Comparison of ENCODE assay signal across 19 cellular contexts in the genomic region with DNA sequence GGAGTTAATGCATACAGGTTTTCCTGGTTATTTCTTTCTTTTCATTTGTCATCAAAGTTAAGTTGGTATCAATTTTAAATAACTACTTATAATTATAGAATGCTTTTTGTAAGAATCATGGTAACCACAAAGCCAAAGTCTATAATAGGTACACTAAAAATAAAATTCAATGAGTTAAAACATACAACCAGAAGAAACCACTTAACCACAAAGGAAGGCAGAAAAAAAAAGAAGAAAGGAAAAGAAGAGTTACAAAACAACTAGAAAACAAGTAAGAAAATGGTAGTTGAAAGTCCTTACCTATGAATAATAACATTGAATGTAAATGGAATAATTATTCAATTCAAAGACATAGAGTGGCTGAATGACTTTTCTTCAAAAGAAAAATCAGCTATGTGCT. TPM values are rescaled to one million over a fixed set of nuclear protein-coding genes. Genes with fewer than 3 reads are reported as not detected.
"Had no signal": no experiment of that assay in that cellular context is flagged by ENCODE, and none has a peak within 500 bp of the region (broad histone marks: within the 10 kb centered on the region; RNA-seq: fewer than 3 reads in every experiment).

No MANE protein-coding gene starts in this region.

- H3K4me1 ChIP-seq: foreskin keratinocyte had no signal

- H3K9me3 ChIP-seq: neutrophil, tibial artery had no signal

- H3K27me3 Mint-ChIP-seq: activated CD4-positive, alpha-beta memory T cell treated with anti-CD3 and anti-CD28 coated beads for 36 hours; stimulated activated naive B cell treated with anti-CD40 and anti-IgM and Interleukin-4, amounts not matched to agents 10 μg/mL and 1 μg/mL and 100 μg/mL, for 72 hours had no signal

- ATAC-seq: activated naive CD4-positive, alpha-beta T cell treated with anti-CD3 and anti-CD28 coated beads, Interleukin-2, amount 50 U/mL, for 72 hours; activated T-cell treated with anti-CD3 and anti-CD28 coated beads, Interleukin-2, amount 50 U/mL, for 4 hours; foreskin keratinocyte; left ventricle myocardium superior; natural killer cell; stimulated activated naive B cell treated with anti-CD40 and anti-IgM and Interleukin-4, amounts not matched to agents 10 μg/mL and 1 μg/mL and 100 μg/mL, for 72 hours had no signal

- H3K4me3 Mint-ChIP-seq: activated CD4-positive, alpha-beta memory T cell treated with anti-CD3 and anti-CD28 coated beads for 36 hours; activated T-cell treated with anti-CD3 and anti-CD28 coated beads, Interleukin-2, amount 50 U/mL, for 4 hours; natural killer cell; stimulated activated naive B cell treated with anti-CD40 and anti-IgM and Interleukin-4, amounts not matched to agents 10 μg/mL and 1 μg/mL and 100 μg/mL, for 72 hours had no signal

- H3K27me3 ChIP-seq: brain microvascular endothelial cell, foreskin keratinocyte, neutrophil, tibial artery had no signal

- H3K27ac ChIP-seq: brain microvascular endothelial cell, foreskin keratinocyte, neutrophil, tibial artery had no signal

- DNase-seq: activated CD4-positive, alpha-beta memory T cell treated with anti-CD3 and anti-CD28 coated beads for 36 hours; activated CD4-positive, alpha-beta T cell treated with anti-CD3 and anti-CD28 coated beads for 1 hour; activated effector memory CD4-positive, alpha-beta T cell treated with Interleukin-2 at 50 U/mL for 16 hours; activated T-cell treated with anti-CD3 and anti-CD28 coated beads, Interleukin-2, amount 50 U/mL, for 4 hours; amygdala; brain microvascular endothelial cell; cerebellar nuclear complex; effector CD8-positive, alpha-beta T cell; foreskin keratinocyte; kidney glomerular epithelial cell; left ventricle myocardium superior; mesenchymal stem cell; natural killer cell; stimulated activated CD4-positive, alpha-beta T cell treated with anti-CD3 and anti-CD28 coated beads, Interleukin-4, amount 100 ng/mL, for 1 hour; stimulated activated naive B cell treated with anti-CD40 and anti-IgM and Interleukin-4, amounts not matched to agents 10 μg/mL and 1 μg/mL and 100 μg/mL, for 72 hours; T1000; tibial artery had no signal

- H3K27ac Mint-ChIP-seq: activated CD4-positive, alpha-beta memory T cell treated with anti-CD3 and anti-CD28 coated beads for 36 hours; natural killer cell; stimulated activated naive B cell treated with anti-CD40 and anti-IgM and Interleukin-4, amounts not matched to agents 10 μg/mL and 1 μg/mL and 100 μg/mL, for 72 hours had no signal

- H3K4me3 ChIP-seq: tibial artery had no signal

- H3K36me3 ChIP-seq: brain microvascular endothelial cell, neutrophil, tibial artery had no signal

RNA-seq across cellular contexts. Expression of a gene that starts 45.6 kb away (rescaled TPM):
- total RNA-seq: activated CD4-positive, alpha-beta memory T cell treated with anti-CD3 and anti-CD28 coated beads for 36 hours; activated naive CD4-positive, alpha-beta T cell treated with anti-CD3 and anti-CD28 coated beads, Interleukin-2, amount 50 U/mL, for 72 hours; natural killer cell had no signal
